ENCODE assay signal across 9 cellular contexts in genomic region chr15:43769584-43770228, GRCh38. TPM values are rescaled to one million over a fixed set of nuclear protein-coding genes. Genes with fewer than 3 reads are reported as not detected.
DNase-seq lines count a peak whose midpoint lies in the region; ATAC-seq and TF ChIP-seq lines count a peak whose summit lies in the region.
"Had no signal": no experiment of that assay in that cellular context is flagged by ENCODE, and none has a peak within 500 bp of the region (broad histone marks: within the 10 kb centered on the region; RNA-seq: fewer than 3 reads in every experiment).

No MANE protein-coding gene starts in this region.

- H3K27ac Mint-ChIP-seq in activated T-helper 2 cell treated with anti-CD3 and anti-CD28 coated beads, Interferon-gamma antibody, Interleukin-2, Interleukin-4, amounts not matched to agents 10 μg/mL and 5 μg/mL and 100 μg/mL, durations not matched to agents 14 hours and 24 hours and 36 hours, result peak overlapping the region; percentile 21
- H3K27ac Mint-ChIP-seq in glutamatergic neuron (ENCODE audit: unreplicated experiment), result no peak overlapping the region

- CTCF ChIA-PET in HCT116 (lab: Charles Lee), result no interaction called here

- RAD21 ChIA-PET in HCT116 (lab: Charles Lee; ENCODE audit: low non-redundant PET in 1 of 2, low total read pairs in 2 of 2, uncharacterized antibody in 2 of 2, unreplicated experiment in 2 of 2), result no interaction called here

- no peak overlapping the region for H3K27ac ChIP-seq in HCT116 (ENCODE audit: low read depth, low read length)

- ATAC-seq in HCT116 (peak; percentile 85), GM18907 (IDR thresholded peaks at IDR 0.05; ENCODE audit: unreplicated experiment) (no peak), GM21526 (IDR thresholded peaks at IDR 0.05; ENCODE audit: low FRiP score, unreplicated experiment) (no peak)

- no peaks in the 10 kb centered on the region for H3K27me3 Mint-ChIP-seq in activated T-helper 2 cell treated with anti-CD3 and anti-CD28 coated beads, Interferon-gamma antibody, Interleukin-2, Interleukin-4, amounts not matched to agents 10 μg/mL and 5 μg/mL and 100 μg/mL, durations not matched to agents 14 hours and 24 hours and 36 hours (ENCODE audit: low read depth)
- peaks cover 2% of the 10 kb centered on the region for H3K27me3 Mint-ChIP-seq in glutamatergic neuron (ENCODE audit: unreplicated experiment)

- H3K36me3 ChIP-seq in HCT116 (ENCODE audit: control insufficient read depth in 1 of 2, insufficient read depth in 2 of 2, low read length in 2 of 2), result peaks cover 63 to 65% of the 10 kb centered on the region in 2 experiments

- H3K4me2 ChIP-seq in HCT116 (ENCODE audit: low read length), result no peak overlapping the region

- H3K9ac ChIP-seq in HCT116 (ENCODE audit: low read length), result no peak overlapping the region

- peak; percentile 40 to 91 (median 89); a peak in 5 of 6 replicates for TF ChIP-seq CTCF in HCT116 (IDR thresholded peaks at IDR 0.05 in 2 of 3, conservative IDR thresholded peaks at IDR 0.05 in 1 of 3; ENCODE audit: borderline replicate concordance in 1 of 3, insufficient read depth in 1 of 3, low read depth in 2 of 3, low read length in 2 of 3)
- peak; percentile 71 for TF ChIP-seq CTCF in glutamatergic neuron (IDR thresholded peaks at IDR 0.05; ENCODE audit: partially characterized antibody, unreplicated experiment)

- H3K4me1 ChIP-seq in HCT116 (ENCODE audit: control insufficient read depth in 1 of 2, insufficient read depth in 2 of 2, low read length in 2 of 2), result peaks cover under 1 to 4% of the 10 kb centered on the region in 2 experiments

- no peak overlapping the region for H2AFZ ChIP-seq in HCT116 (ENCODE audit: low read depth, low read length, poor library complexity, severe bottlenecking)

- no peaks in the 10 kb centered on the region for H3K9me2 ChIP-seq in HCT116 (ENCODE audit: insufficient read depth)

- no peaks in the 10 kb centered on the region for H3K27me3 ChIP-seq in HCT116 (ENCODE audit: insufficient read depth, low read length)

- H3K4me3 ChIP-seq in HCT116 (replicated peaks in 1 of 2; ENCODE audit: low read depth in 1 of 2, low read length in 2 of 2), result no peak overlapping the region

- POLR2A ChIA-PET in HCT116 (lab: Charles Lee), result interaction anchor here (1.5 kb wide), 1 partner anchor 16 kb away, joined by 3 read pairs; no protein-coding TSS in a partner anchor

- H3K4me3 Mint-ChIP-seq in activated T-helper 2 cell treated with anti-CD3 and anti-CD28 coated beads, Interferon-gamma antibody, Interleukin-2, Interleukin-4, amounts not matched to agents 10 μg/mL and 5 μg/mL and 100 μg/mL, durations not matched to agents 14 hours and 24 hours and 36 hours (ENCODE audit: low read depth), result no peak overlapping the region
- H3K4me3 Mint-ChIP-seq in glutamatergic neuron (ENCODE audit: unreplicated experiment), result no peak overlapping the region

- no peaks in the 10 kb centered on the region for H3K9me3 ChIP-seq in HCT116 (ENCODE audit: control insufficient read depth in 1 of 2, insufficient read depth in 1 of 2, low read depth in 1 of 2, low read length in 2 of 2)

- no peaks in the 10 kb centered on the region for H3K4me1 Mint-ChIP-seq in activated T-helper 2 cell treated with anti-CD3 and anti-CD28 coated beads, Interferon-gamma antibody, Interleukin-2, Interleukin-4, amounts not matched to agents 10 μg/mL and 5 μg/mL and 100 μg/mL, durations not matched to agents 14 hours and 24 hours and 36 hours (ENCODE audit: low read depth)
- no peaks in the 10 kb centered on the region for H3K4me1 Mint-ChIP-seq in glutamatergic neuron (ENCODE audit: low read depth, unreplicated experiment)

- peak; percentile 55 for TF ChIP-seq RAD21 in HCT116 (IDR thresholded peaks at IDR 0.05; ENCODE audit: low read depth)

- intact Hi-C loops in HCT116 (cut with micrococcal nuclease), result loop anchor here (10.0 kb wide), 1 partner anchor 325 kb away; no protein-coding TSS in a partner anchor
- intact Hi-C loops in activated T-helper 2 cell treated with anti-CD3 and anti-CD28 coated beads, Interferon-gamma antibody, Interleukin-2, Interleukin-4, amounts not matched to agents 10 μg/mL and 5 μg/mL and 100 μg/mL, durations not matched to agents 14 hours and 24 hours and 36 hours (cut with micrococcal nuclease), result loop anchor here (2.0 kb wide), 1 partner anchor 17 kb away; no protein-coding TSS in a partner anchor

- DNase-seq in CD1c-positive myeloid dendritic cell (ENCODE audit: extremely low spot score) (peak; percentile 62), HCT116 (ENCODE audit: low read depth, low spot score) (no peak), RPMI7951 (ENCODE audit: low read depth) (peak; percentile 59), glutamatergic neuron (peak; percentile 74), putamen (ENCODE audit: low spot score) (peak; percentile 35)
- peak; percentile 33 for DNase-seq in activated T-helper 2 cell treated with anti-CD3 and anti-CD28 coated beads, Interferon-gamma antibody, Interleukin-2, Interleukin-4, amounts not matched to agents 10 μg/mL and 5 μg/mL and 100 μg/mL, durations not matched to agents 14 hours and 24 hours and 36 hours (ENCODE audit: low spot score)

- BruUV-seq in HCT116 (replicated peaks; lab: Mats Ljungman, UMichigan), result no TSS peak

- H4K20me1 ChIP-seq in HCT116 (ENCODE audit: insufficient read depth), result peaks cover 11% of the 10 kb centered on the region; the same call in 1 of the 2 replicates

- H3K79me2 ChIP-seq in HCT116 (ENCODE audit: insufficient read depth, low read length), result peaks cover 3% of the 10 kb centered on the region; the same call in 1 of the 2 replicates

- TF ChIP-seq POLR2A in HCT116 (IDR thresholded peaks at IDR 0.05; ENCODE audit: borderline replicate concordance, extremely low read depth, insufficient read depth, insufficient read length), result no peak

- no peaks in the 10 kb centered on the region for H3K9me3 Mint-ChIP-seq in activated T-helper 2 cell treated with anti-CD3 and anti-CD28 coated beads, Interferon-gamma antibody, Interleukin-2, Interleukin-4, amounts not matched to agents 10 μg/mL and 5 μg/mL and 100 μg/mL, durations not matched to agents 14 hours and 24 hours and 36 hours
- peaks cover under 1% of the 10 kb centered on the region for H3K9me3 Mint-ChIP-seq in glutamatergic neuron (ENCODE audit: unreplicated experiment)

- peaks cover 75% of the 10 kb centered on the region for H3K36me3 Mint-ChIP-seq in activated T-helper 2 cell treated with anti-CD3 and anti-CD28 coated beads, Interferon-gamma antibody, Interleukin-2, Interleukin-4, amounts not matched to agents 10 μg/mL and 5 μg/mL and 100 μg/mL, durations not matched to agents 14 hours and 24 hours and 36 hours (ENCODE audit: low read depth)
- no peaks in the 10 kb centered on the region for H3K36me3 Mint-ChIP-seq in glutamatergic neuron (ENCODE audit: unreplicated experiment)

TF ChIP-seq in HCT116, 20 proteins besides CTCF, POLR2A, EP300 and RAD21:
- TF ChIP-seq ELF1 (IDR thresholded peaks at IDR 0.05; ENCODE audit: borderline replicate concordance, low read depth) (no peak), JUND (IDR thresholded peaks at IDR 0.05) (no peak), EGR1 (IDR thresholded peaks at IDR 0.05; ENCODE audit: low read depth) (no peak), FOSL1 (IDR thresholded peaks at IDR 0.05; ENCODE audit: low read depth) (no peak)

RNA-seq across cellular contexts. Expression of gene ELL3, which starts 7.1 kb away (rescaled TPM):
- 16.2 TPM for total RNA-seq in HCT116 (2021; ENCODE audit: unreplicated experiment)
- 13.3 and 17.0 TPM in 2 replicates for polyA plus RNA-seq in HCT116 (2012)
- total RNA-seq in RPMI7951 (2014; rRNA removed; shearing (Covaris generic)), result 1.2 and 4.3 TPM in 2 replicates
- 1.0 and 1.3 TPM in 2 replicates for total RNA-seq in activated T-helper 2 cell treated with anti-CD3 and anti-CD28 coated beads, Interferon-gamma antibody, Interleukin-2, Interleukin-4, amounts not matched to agents 10 μg/mL and 5 μg/mL and 100 μg/mL, durations not matched to agents 14 hours and 24 hours and 36 hours
- total RNA-seq in glutamatergic neuron (ENCODE audit: unreplicated experiment), result 0.51 TPM

RNA-seq across cellular contexts. Expression of gene SERF2, which starts 22.4 kb away (rescaled TPM):
- total RNA-seq in HCT116 (2021; ENCODE audit: unreplicated experiment) (656 TPM), glutamatergic neuron (ENCODE audit: unreplicated experiment) (650 TPM)
- 705 and 823 TPM in 2 replicates for polyA plus RNA-seq in HCT116 (2012)
- 1,696 and 1,842 TPM in 2 replicates for total RNA-seq in RPMI7951 (2014; rRNA removed; shearing (Covaris generic))
- total RNA-seq in activated T-helper 2 cell treated with anti-CD3 and anti-CD28 coated beads, Interferon-gamma antibody, Interleukin-2, Interleukin-4, amounts not matched to agents 10 μg/mL and 5 μg/mL and 100 μg/mL, durations not matched to agents 14 hours and 24 hours and 36 hours, result 580 and 598 TPM in 2 replicates

RNA-seq across cellular contexts. Expression of gene PDIA3, which starts 23.5 kb away (rescaled TPM):
- total RNA-seq in HCT116 (2021; ENCODE audit: unreplicated experiment) (435 TPM), glutamatergic neuron (ENCODE audit: unreplicated experiment) (222 TPM)
- 446 and 653 TPM in 2 replicates for polyA plus RNA-seq in HCT116 (2012)
- total RNA-seq in RPMI7951 (2014; rRNA removed; shearing (Covaris generic)), result 303 and 323 TPM in 2 replicates
- total RNA-seq in activated T-helper 2 cell treated with anti-CD3 and anti-CD28 coated beads, Interferon-gamma antibody, Interleukin-2, Interleukin-4, amounts not matched to agents 10 μg/mL and 5 μg/mL and 100 μg/mL, durations not matched to agents 14 hours and 24 hours and 36 hours, result 370 and 384 TPM in 2 replicates

RNA-seq across cellular contexts. Expression of gene SERINC4, which starts 30.3 kb away (rescaled TPM):
- total RNA-seq in HCT116 (2021; ENCODE audit: unreplicated experiment), result 0.12 TPM
- polyA plus RNA-seq in HCT116 (2012), result 0.10 TPM in 1 of 2 replicates, not detected in the other
- total RNA-seq in RPMI7951 (2014; rRNA removed; shearing (Covaris generic)), result not detected in 2 replicates
- 0.28 and 0.57 TPM in 2 replicates for total RNA-seq in activated T-helper 2 cell treated with anti-CD3 and anti-CD28 coated beads, Interferon-gamma antibody, Interleukin-2, Interleukin-4, amounts not matched to agents 10 μg/mL and 5 μg/mL and 100 μg/mL, durations not matched to agents 14 hours and 24 hours and 36 hours
- not detected for total RNA-seq in glutamatergic neuron (ENCODE audit: unreplicated experiment)
- total RNA-seq: mononuclear cell had no signal

RNA-seq across cellular contexts. Expression of gene HYPK, which starts 30.7 kb away (rescaled TPM):
- total RNA-seq in HCT116 (2021; ENCODE audit: unreplicated experiment), result 20.6 TPM
- polyA plus RNA-seq in HCT116 (2012), result 4.4 and 5.8 TPM in 2 replicates
- 18.4 and 20.8 TPM in 2 replicates for total RNA-seq in RPMI7951 (2014; rRNA removed; shearing (Covaris generic))
- total RNA-seq in activated T-helper 2 cell treated with anti-CD3 and anti-CD28 coated beads, Interferon-gamma antibody, Interleukin-2, Interleukin-4, amounts not matched to agents 10 μg/mL and 5 μg/mL and 100 μg/mL, durations not matched to agents 14 hours and 24 hours and 36 hours, result 23.6 and 24.3 TPM in 2 replicates
- 26.5 TPM for total RNA-seq in glutamatergic neuron (ENCODE audit: unreplicated experiment)
